ENCODE assay signal across 20 cellular contexts in the genomic region with DNA sequence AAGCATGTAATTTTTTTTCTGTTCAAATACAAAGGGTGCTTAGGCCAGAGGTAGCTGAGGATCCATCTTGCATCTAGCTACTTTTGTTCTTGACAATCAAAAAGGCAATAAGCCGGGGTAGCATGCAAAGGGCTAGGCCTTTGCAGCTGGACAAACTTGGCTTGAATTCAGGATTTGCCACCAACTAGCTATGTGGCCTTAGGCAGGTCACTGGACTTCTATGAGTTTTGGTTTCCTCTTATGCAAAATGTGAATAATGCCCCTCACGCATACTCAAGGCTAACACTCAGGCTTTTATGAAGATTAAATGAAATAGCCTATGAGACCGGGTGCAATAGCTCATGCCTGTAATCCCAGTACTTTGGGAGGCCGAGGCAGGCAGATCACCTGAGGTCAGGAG. TPM values are rescaled to one million over a fixed set of nuclear protein-coding genes. Genes with fewer than 3 reads are reported as not detected.
"Had no signal": no experiment of that assay in that cellular context is flagged by ENCODE, and none has a peak within 500 bp of the region (broad histone marks: within the 10 kb centered on the region; RNA-seq: fewer than 3 reads in every experiment).

No MANE protein-coding gene starts in this region.

- H3K27ac ChIP-seq: RWPE1 had no signal

- DNase-seq: IMR-90, Karpas-422, KG1, MM.1S, NCI-H1092 treated with DMSO at 0.1 percent for 48 hours, NCI-H1436, NCI-H187, NCI-H2029, NCI-H2081 treated with DMSO at 0.1 percent for 48 hours, NCI-H2171, NCI-H226, NCI-H446, NCI-H510A, NCI-H524 treated with DMSO at 0.1 percent for 48 hours, NCI-H69, NCI-H774, SHP77 had no signal

RNA-seq across cellular contexts. Expression of a gene that starts 19.3 kb away (rescaled TPM):
- total RNA-seq: HepG2, HT1080 had no signal
